ENCODE assay signal across 1 cellular context in genomic region chr1:15364740-15365139, GRCh38.
TF ChIP-seq lines count a peak whose summit lies in the region.

No MANE protein-coding gene starts in this region.

TF ChIP-seq in HepG2, 621 proteins besides CTCF, POLR2A, EP300 and RAD21:
- no peak for TF ChIP-seq PRDM15 (CRISPR knock-in tag; IDR thresholded peaks at IDR 0.05)
- TF ChIP-seq STAG1 (CRISPR knock-in tag; IDR thresholded peaks at IDR 0.05), result peak; percentile 15; the same call in 1 of the 2 replicates
- no peak for TF ChIP-seq NFAT5 (CRISPR knock-in tag; IDR thresholded peaks at IDR 0.05)
- TF ChIP-seq MLXIP (CRISPR knock-in tag; IDR thresholded peaks at IDR 0.05; ENCODE audit: borderline replicate concordance), result no peak
- no peak for TF ChIP-seq LBX2 (CRISPR knock-in tag; IDR thresholded peaks at IDR 0.05; ENCODE audit: borderline replicate concordance)
- no peak for TF ChIP-seq NRL (CRISPR knock-in tag; IDR thresholded peaks at IDR 0.05; ENCODE audit: borderline replicate concordance)
- peak; percentile 20; the same call in 1 of the 2 replicates for TF ChIP-seq ZNF687 (CRISPR knock-in tag; IDR thresholded peaks at IDR 0.05)
